Comparison of ENCODE assay signal across 11 cellular contexts in genomic region chr3:63896332-63897034, GRCh38. TPM values are rescaled to one million over a fixed set of nuclear protein-coding genes. Genes with fewer than 3 reads are reported as not detected.
DNase-seq lines count a peak whose midpoint lies in the region; ATAC-seq, FAIRE-seq and TF ChIP-seq lines count a peak whose summit lies in the region.
"Had no signal": no experiment of that assay in that cellular context is flagged by ENCODE, and none has a peak within 500 bp of the region (broad histone marks: within the 10 kb centered on the region; RNA-seq: fewer than 3 reads in every experiment).

No MANE protein-coding gene starts in this region.

- H3K79me2 ChIP-seq in GM12878 (ENCODE audit: control insufficient read depth, insufficient read depth, low read length) = peaks cover 20% of the 10 kb centered on the region

- H3K4me1 ChIP-seq in GM12878 (ENCODE audit: control insufficient read depth, insufficient read depth, low read length) (peaks cover 11% of the 10 kb centered on the region; the same call in 1 of the 2 replicates), colonic mucosa (no peaks in the 10 kb centered on the region), HAP-1 (no peaks in the 10 kb centered on the region)

- H3K27me3 ChIP-seq in GM12878 (replicated peaks in 1 of 2; ENCODE audit: control insufficient read depth in 2 of 2, insufficient read depth in 2 of 2, low read length in 1 of 2) = no peaks in the 10 kb centered on the region
- H3K27me3 ChIP-seq in colonic mucosa = no peaks in the 10 kb centered on the region
- no peaks in the 10 kb centered on the region for H3K27me3 ChIP-seq in HAP-1 (ENCODE audit: low read depth)

- H3K4me3 ChIP-seq in GM12878 (no peak overlapping the region; the same call in 1 of the 2 replicates), colonic mucosa (no peak overlapping the region), HAP-1 (no peak overlapping the region)

- in situ Hi-C loops in GM13977 (cut with MboI; ENCODE audit: low pct_unique_long_range_greater_than_20kb, low sequenced_read_pairs, unreplicated experiment) = no loop called here
- in situ Hi-C loops in GM12878 (cut with MboI) = no loop called here
- in situ Hi-C loops in HAP-1 (cut with MboI; ENCODE audit: low sequenced_read_pairs) = no loop called here

- H3K27ac ChIP-seq in GM12878 (ENCODE audit: control insufficient read depth, insufficient read depth) (peak overlapping the region; percentile 13), colonic mucosa (no peak overlapping the region)

- 0% methylated on average over 1 of the region's 1 CpG for WGBS in GM12878 (ENCODE audit: insufficient coverage, insufficient replicate concordance, low lambda C conversion rate, missing lambda C conversion rate)

- H3K9ac ChIP-seq in GM12878 (ENCODE audit: control insufficient read depth, insufficient read depth, low read length) (no peak overlapping the region), colonic mucosa (ENCODE audit: low read depth in 2 of 2, low read length in 2 of 2) (no peak overlapping the region)

- ATAC-seq in GM19467 (IDR thresholded peaks at IDR 0.05; ENCODE audit: unreplicated experiment) = peak; percentile 55
- peak; percentile 53 for ATAC-seq in HG03108 (IDR thresholded peaks at IDR 0.05; ENCODE audit: unreplicated experiment)
- peak; percentile 92 for ATAC-seq in GM12878

- SMC1A ChIA-PET in GM12878 (lab: Charles Lee; ENCODE audit: uncharacterized antibody, unreplicated experiment) = interaction anchor here (0.6 to 2.3 kb wide), 9 partner anchors 13 to 1174 kb away, joined by 3 to 9 read pairs (median 5); no protein-coding TSS in a partner anchor

- peak overlapping the region; percentile 50 for H3K4me2 ChIP-seq in GM12878 (ENCODE audit: control insufficient read depth, insufficient read depth)

- CTCF ChIA-PET in GM12878 (lab: Yijun Ruan, JAX) = interaction anchor here (1.0 to 1.2 kb wide), 4 partner anchors 10 to 127 kb away, joined by 3 to 4 read pairs (median 3); no protein-coding TSS in a partner anchor

- no peaks in the 10 kb centered on the region for H4K20me1 ChIP-seq in GM12878 (ENCODE audit: control insufficient read depth, insufficient read depth)

- no TSS peak for BruUV-seq in GM12878 (replicated peaks; lab: Mats Ljungman, UMichigan)

- POLR2A ChIA-PET in GM12878 (lab: Charles Lee) = interaction anchor here (0.8 kb wide), 2 partner anchors 15 to 21 kb away, joined by 3 read pairs; no protein-coding TSS in a partner anchor

- RAD21 ChIA-PET in GM12878 (lab: Charles Lee; ENCODE audit: unreplicated experiment) = interaction anchor here (0.9 to 1.3 kb wide), 4 partner anchors 13 to 39 kb away, joined by 3 to 4 read pairs (median 4); no protein-coding TSS in a partner anchor

- peak; percentile 78 for FAIRE-seq in GM12878 (lab: Jason Lieb, UNC)

- H2AFZ ChIP-seq in GM12878 (ENCODE audit: control insufficient read depth, low read depth, low read length) = no peak overlapping the region

- H3K9me3 ChIP-seq in GM12878 (replicated peaks; ENCODE audit: control insufficient read depth, insufficient read depth, low read length) = no peaks in the 10 kb centered on the region; the same call in 2 of the 3 replicates
- no peaks in the 10 kb centered on the region for H3K9me3 ChIP-seq in colonic mucosa
- no peaks in the 10 kb centered on the region for H3K9me3 ChIP-seq in HAP-1

- TF ChIP-seq CTCF in GM13977 (IDR thresholded peaks at IDR 0.05; ENCODE audit: extremely low read depth, insufficient read depth, missing control alignments) = no peak
- TF ChIP-seq CTCF in GM12878 (IDR thresholded peaks at IDR 0.05 in 2 of 3, conservative IDR thresholded peaks at IDR 0.05 in 1 of 3; ENCODE audit: control insufficient read depth in 2 of 3, extremely low read depth in 1 of 3, insufficient read depth in 1 of 3, low read depth in 3 of 3, low read length in 3 of 3) = no peak
- no peak for TF ChIP-seq CTCF in colonic mucosa (IDR thresholded peaks at IDR 0.05)

- DNase-seq in GM13977 (ENCODE audit: low spot score) (peak; percentile 27), GM12878 (ENCODE audit: low read depth, low spot score) (no peak), colonic mucosa (no peak), posterior vena cava (ENCODE audit: low spot score) (no peak), HAP-1 (ENCODE audit: low spot score in 2 of 2) (no peak), GDM1 (lab: John Stamatoyannopoulos, UW) (no peak)
- DNase-seq: endodermal cell, NCI-H2029 had no signal

- H3K36me3 ChIP-seq in GM12878 (ENCODE audit: control insufficient read depth in 2 of 2, insufficient read depth in 2 of 2, low read length in 1 of 2) (peaks cover 2 to 8% of the 10 kb centered on the region in 2 experiments), colonic mucosa (no peaks in the 10 kb centered on the region), HAP-1 (replicated peaks) (peaks cover 12% of the 10 kb centered on the region)

- TF ChIP-seq POLR2A in GM12878 (IDR thresholded peaks at IDR 0.05; ENCODE audit: low read depth, low read length) = no peak

- TF ChIP-seq EP300 in GM12878 (IDR thresholded peaks at IDR 0.05; ENCODE audit: borderline replicate concordance in 1 of 2, control insufficient read depth in 1 of 2, low read depth in 2 of 2, low read length in 2 of 2) = no peak

- intact Hi-C loops in GM12878 (cut with micrococcal nuclease; ENCODE audit: unreplicated experiment) = no loop called here
- intact Hi-C loops in colonic mucosa (cut with DNase I) = no loop called here
- intact Hi-C loops in posterior vena cava (cut with DNase I) = no loop called here

- no peak for TF ChIP-seq RAD21 in GM12878 (IDR thresholded peaks at IDR 0.05; ENCODE audit: insufficient read depth, low read depth, low read length)

TF ChIP-seq in GM12878, 131 proteins besides CTCF, POLR2A, EP300 and RAD21 (continues in another document):
- TF ChIP-seq NFXL1 (IDR thresholded peaks at IDR 0.05; ENCODE audit: borderline replicate concordance) (0 out of 2 replicates have a peak, but pooled peaks have one; percentile 4), FOXK2 (IDR thresholded peaks at IDR 0.05) (no peak), CREB1 (IDR thresholded peaks at IDR 0.05; ENCODE audit: low read depth) (no peak)

RNA-seq across cellular contexts. Expression of gene SCAANT1, which starts 15.7 kb away (rescaled TPM):
- total RNA-seq in GM12878 (2013; cell fraction: nucleolus; rRNA removed) = not detected in 2 replicates
- 2.1 TPM in 1 of 2 replicates, not detected in the other for total RNA-seq in GM12878 (2014; rRNA removed)
- 2.4 TPM in 1 of 2 replicates, not detected in the other for total RNA-seq in GM12878 (2014; rRNA removed; fragmentation: Illumina TruSeq; extraction: Trizol)
- total RNA-seq in GM12878 (2021) = 1.5 and 1.7 TPM in 2 replicates
- not detected for polyA plus RNA-seq in GM12878 (2011; ENCODE audit: low read depth)
- 1.7 TPM in 1 of 2 replicates, not detected in the other for polyA plus RNA-seq in GM12878 (2011; rRNA removed)
- polyA plus RNA-seq in GM12878 (2011; cell fraction: cytosol; rRNA removed) = not detected in 2 replicates
- not detected in 2 replicates for polyA plus RNA-seq in GM12878 (2011; cell fraction: nucleus; rRNA removed)
- 3.2 TPM in 1 of 2 replicates, not detected in the other for polyA plus RNA-seq in GM12878 (2012)
- not detected in 2 replicates for polyA plus RNA-seq in GM12878 (2014; fragmentation: Illumina TruSeq; extraction: Trizol)
- polyA plus RNA-seq in GM12878 (2014; fragmentation: Nextera tagmentation; extraction: Ambion mirVana) = under 1 TPM in 1 of 2 experiments, not detected in 1; 0.60 TPM
- polyA plus RNA-seq in GM12878 (2014; rRNA removed) = not detected in 2 replicates
- polyA plus RNA-seq in GM12878 (2016; fragmentation: Nextera tagmentation; extraction: Ambion mirVana) = under 1 TPM; 0.95 TPM
- polyA minus RNA-seq in GM12878 (2011; rRNA and poly(A)+ RNA removed) = not detected in 2 replicates
- not detected in 2 replicates for polyA minus RNA-seq in GM12878 (2011; cell fraction: cytosol; rRNA and poly(A)+ RNA removed)
- polyA minus RNA-seq in GM12878 (2011; cell fraction: nucleus; rRNA and poly(A)+ RNA removed) = not detected in 2 replicates
- not detected for total RNA-seq in colonic mucosa
- total RNA-seq in posterior vena cava = not detected
- total RNA-seq: endodermal cell had no signal
- polyA plus RNA-seq: adipose tissue had no signal

RNA-seq across cellular contexts. Expression of gene ATXN7, which starts 32.8 kb away (rescaled TPM):
- 130 and 152 TPM in 2 replicates for total RNA-seq in GM12878 (2013; cell fraction: nucleolus; rRNA removed)
- total RNA-seq in GM12878 (2014; rRNA removed) (8.5 and 13.7 TPM in 2 replicates), GM12878 (2014; rRNA removed; fragmentation: Illumina TruSeq; extraction: Trizol) (16.1 and 18.1 TPM in 2 replicates), GM12878 (2021) (16.7 and 24.6 TPM in 2 replicates), colonic mucosa (10 to 100 TPM; 22.9 to 31.6 TPM), posterior vena cava (10 to 100 TPM; 25.5 to 31.0 TPM)
- 7.6 TPM for polyA plus RNA-seq in GM12878 (2011; ENCODE audit: low read depth)
- polyA plus RNA-seq in GM12878 (2011; rRNA removed) (14.2 and 21.2 TPM in 2 replicates), GM12878 (2014; fragmentation: Illumina TruSeq; extraction: Trizol) (17.7 and 22.3 TPM in 2 replicates), GM12878 (2014; fragmentation: Nextera tagmentation; extraction: Ambion mirVana) (1 to 10 TPM; 1.5 to 3.2 TPM), GM12878 (2014; rRNA removed) (6.3 and 8.5 TPM in 2 replicates), GM12878 (2016; fragmentation: Nextera tagmentation; extraction: Ambion mirVana) (1 to 10 TPM in 1 of 2 experiments, under 1 TPM in 1; 0.83 to 1.2 TPM)
- 20.9 and 22.0 TPM in 2 replicates for polyA plus RNA-seq in GM12878 (2011; cell fraction: cytosol; rRNA removed)
- polyA plus RNA-seq in GM12878 (2011; cell fraction: nucleus; rRNA removed) = 60.1 and 74.5 TPM in 2 replicates
- polyA plus RNA-seq in GM12878 (2012) = 6.1 and 7.0 TPM in 2 replicates
- 116 and 117 TPM in 2 replicates for polyA minus RNA-seq in GM12878 (2011; rRNA and poly(A)+ RNA removed)
- 13.5 and 13.6 TPM in 2 replicates for polyA minus RNA-seq in GM12878 (2011; cell fraction: cytosol; rRNA and poly(A)+ RNA removed)
- polyA minus RNA-seq in GM12878 (2011; cell fraction: nucleus; rRNA and poly(A)+ RNA removed) = 97.0 and 146 TPM in 2 replicates

RNA-seq across cellular contexts. Expression of gene THOC7, which starts 32.9 kb away (rescaled TPM):
- total RNA-seq in GM12878 (2013; cell fraction: nucleolus; rRNA removed) = 10.9 and 13.6 TPM in 2 replicates
- total RNA-seq in GM12878 (2014; rRNA removed) (61.7 and 73.8 TPM in 2 replicates), GM12878 (2014; rRNA removed; fragmentation: Illumina TruSeq; extraction: Trizol) (129 and 138 TPM in 2 replicates), GM12878 (2021) (100 and 101 TPM in 2 replicates), colonic mucosa (10 to 100 TPM; 61.9 to 76.6 TPM), posterior vena cava (10 to 100 TPM; 69.7 to 74.3 TPM)
- polyA plus RNA-seq in GM12878 (2011; ENCODE audit: low read depth) = 62.5 TPM
- polyA plus RNA-seq in GM12878 (2011; rRNA removed) (81.0 and 147 TPM in 2 replicates), GM12878 (2014; fragmentation: Illumina TruSeq; extraction: Trizol) (167 and 206 TPM in 2 replicates), GM12878 (2014; fragmentation: Nextera tagmentation; extraction: Ambion mirVana) (100 to 1,000 TPM; 227 to 269 TPM), GM12878 (2014; rRNA removed) (97.9 and 108 TPM in 2 replicates), GM12878 (2016; fragmentation: Nextera tagmentation; extraction: Ambion mirVana) (100 to 1,000 TPM; 146 to 157 TPM)
- polyA plus RNA-seq in GM12878 (2011; cell fraction: cytosol; rRNA removed) = 24.3 and 29.7 TPM in 2 replicates
- polyA plus RNA-seq in GM12878 (2011; cell fraction: nucleus; rRNA removed) = 20.1 and 20.9 TPM in 2 replicates
- 91.1 and 97.6 TPM in 2 replicates for polyA plus RNA-seq in GM12878 (2012)
- 7.2 and 18.1 TPM in 2 replicates for polyA minus RNA-seq in GM12878 (2011; rRNA and poly(A)+ RNA removed)
- polyA minus RNA-seq in GM12878 (2011; cell fraction: cytosol; rRNA and poly(A)+ RNA removed) = 7.9 and 10.6 TPM in 2 replicates
- polyA minus RNA-seq in GM12878 (2011; cell fraction: nucleus; rRNA and poly(A)+ RNA removed) = 4.0 and 4.5 TPM in 2 replicates
